ENCODE assay signal across 19 cellular contexts in genomic region chr4:187128226-187128625, GRCh38.
DNase-seq lines count a peak whose midpoint lies in the region; FAIRE-seq and TF ChIP-seq lines count a peak whose summit lies in the region.
"Had no signal": no experiment of that assay in that cellular context is flagged by ENCODE, and none has a peak within 500 bp of the region (broad histone marks: within the 10 kb centered on the region; RNA-seq: fewer than 3 reads in every experiment).

No MANE protein-coding gene starts in this region.

- H3K27me3 ChIP-seq in astrocyte (ENCODE audit: insufficient read depth, low read length) (no peaks in the 10 kb centered on the region), smooth muscle cell (ENCODE audit: low read depth) (no peaks in the 10 kb centered on the region)
- H3K27me3 ChIP-seq: adrenal gland, colonic mucosa, tibial nerve had no signal

- DNase-seq in H4 (ENCODE audit: low spot score): peak; percentile 55
- peak; percentile 75 for DNase-seq in astrocyte (ENCODE audit: low read depth)
- DNase-seq in iris pigment epithelial cell (ENCODE audit: low read depth): peak; percentile 12
- no peak for DNase-seq in smooth muscle cell (lab: John Stamatoyannopoulos, UW; ENCODE audit: unreplicated experiment)
- DNase-seq in GM19238 (ENCODE audit: insufficient read length, low spot score): no peak
- no peak for DNase-seq in OCI-M1 (lab: John Stamatoyannopoulos, UW)
- no peak for DNase-seq in cortex of kidney (lab: John Stamatoyannopoulos, UW)
- DNase-seq: activated T-cell treated with anti-CD3 and anti-CD28 coated beads, Interleukin-2, amount 50 U/mL, for 48 hours; adrenal gland; CD4-positive, CD25-positive, alpha-beta regulatory T cell; colonic mucosa; H7; KG1; NCI-H146; NCI-H524 treated with DMSO at 0.1 percent for 48 hours; T-helper 17 cell had no signal

- peak; percentile 63 for FAIRE-seq in astrocyte (lab: Jason Lieb, UNC)
- FAIRE-seq: RCC 7860 had no signal

- no peak overlapping the region for H3K4me3 Mint-ChIP-seq in astrocyte (ENCODE audit: unreplicated experiment)
- H3K4me3 Mint-ChIP-seq: CD4-positive, CD25-positive, alpha-beta regulatory T cell; T-helper 17 cell had no signal

- peaks cover 3% of the 10 kb centered on the region for H3K9me3 Mint-ChIP-seq in astrocyte (ENCODE audit: unreplicated experiment)

- peak overlapping the region; percentile 83 for H3K27ac ChIP-seq in astrocyte (ENCODE audit: low read depth, low read length)
- H3K27ac ChIP-seq in smooth muscle cell (ENCODE audit: low read depth): peak overlapping the region; percentile 87
- H3K27ac ChIP-seq: adrenal gland, colonic mucosa, tibial nerve had no signal

- TF ChIP-seq CTCF in astrocyte (IDR thresholded peaks at IDR 0.05; ENCODE audit: insufficient read depth, low read depth, low read length) (no peak), smooth muscle cell (IDR thresholded peaks at IDR 0.05; ENCODE audit: borderline replicate concordance, insufficient read depth, poor library complexity, severe bottlenecking) (no peak)

- H3K4me1 ChIP-seq in astrocyte (ENCODE audit: insufficient read depth, low read length): peaks cover 24% of the 10 kb centered on the region
- H3K4me1 ChIP-seq in smooth muscle cell (ENCODE audit: low read depth): peaks cover 4% of the 10 kb centered on the region
- H3K4me1 ChIP-seq: adrenal gland, colonic mucosa, tibial nerve had no signal

- H2AFZ ChIP-seq in astrocyte (ENCODE audit: low read depth, low read length) (peak overlapping the region; percentile 11), smooth muscle cell (ENCODE audit: low read depth) (no peak overlapping the region)

- H3K4me2 ChIP-seq in astrocyte (ENCODE audit: low read length) (peak overlapping the region; percentile 66), smooth muscle cell (peak overlapping the region; percentile 34)

- H3K27me3 Mint-ChIP-seq in astrocyte (ENCODE audit: low read depth, unreplicated experiment): no peaks in the 10 kb centered on the region
- H3K27me3 Mint-ChIP-seq: CD4-positive, CD25-positive, alpha-beta regulatory T cell; progenitor cell of endocrine pancreas; T-helper 17 cell had no signal

- H3K4me3 ChIP-seq in astrocyte (ENCODE audit: insufficient read depth, low read depth, low read length): no peak overlapping the region
- no peak overlapping the region for H3K4me3 ChIP-seq in smooth muscle cell
- H3K4me3 ChIP-seq: adrenal gland, colonic mucosa, tibial nerve had no signal

- 60% methylated on average over 11 of the region's 11 CpGs for WGBS in smooth muscle cell (ENCODE audit: low lambda C conversion rate)

- H3F3A ChIP-seq in smooth muscle cell (ENCODE audit: low read depth): no peaks in the 10 kb centered on the region

- H3K9me3 ChIP-seq in astrocyte (ENCODE audit: insufficient read depth, low read depth, low read length): no peaks in the 10 kb centered on the region
- H3K9me3 ChIP-seq in smooth muscle cell (replicated peaks; ENCODE audit: low read depth): no peaks in the 10 kb centered on the region
- H3K9me3 ChIP-seq: adrenal gland, colonic mucosa, tibial nerve had no signal

- H3K27ac Mint-ChIP-seq in astrocyte (ENCODE audit: unreplicated experiment): peak overlapping the region; percentile 97
- H3K27ac Mint-ChIP-seq: CD4-positive, CD25-positive, alpha-beta regulatory T cell; T-helper 17 cell had no signal

- peaks cover 31% of the 10 kb centered on the region for H3K4me1 Mint-ChIP-seq in astrocyte (ENCODE audit: low read depth, unreplicated experiment)
- H3K4me1 Mint-ChIP-seq: CD4-positive, CD25-positive, alpha-beta regulatory T cell; T-helper 17 cell had no signal

- no peaks in the 10 kb centered on the region for H4K20me1 ChIP-seq in astrocyte (ENCODE audit: insufficient read depth, low read length)
- no peaks in the 10 kb centered on the region for H4K20me1 ChIP-seq in smooth muscle cell (ENCODE audit: low read depth)

- H3K36me3 ChIP-seq in astrocyte (ENCODE audit: insufficient read depth, low read length) (no peaks in the 10 kb centered on the region), smooth muscle cell (ENCODE audit: low read depth) (no peaks in the 10 kb centered on the region)
- H3K36me3 ChIP-seq: adrenal gland, colonic mucosa, tibial nerve had no signal

- no peaks in the 10 kb centered on the region for H3K36me3 Mint-ChIP-seq in astrocyte (ENCODE audit: low read depth, unreplicated experiment)
- H3K36me3 Mint-ChIP-seq: CD4-positive, CD25-positive, alpha-beta regulatory T cell had no signal

- H3K79me2 ChIP-seq in astrocyte (ENCODE audit: insufficient read depth, low read length) (no peaks in the 10 kb centered on the region), smooth muscle cell (ENCODE audit: low read depth) (no peaks in the 10 kb centered on the region)

- H3K9ac ChIP-seq in astrocyte (ENCODE audit: low read length) (peak overlapping the region; percentile 67), smooth muscle cell (ENCODE audit: low read depth) (peak overlapping the region; percentile 63)

Comparison
In these comparisons a context has a peak if more than half of its experiments do, and no peak if none do; other contexts are left out.
1. DNase-seq: peak in H4 (single experiment), astrocyte (single experiment) and iris pigment epithelial cell (single experiment); none in smooth muscle cell (single experiment), GM19238 (single experiment), OCI-M1 (single experiment) and cortex of kidney (single experiment).